In genomic region chr7:94039368-94040065, GRCh38 we compare ENCODE assay signal across 1 cellular context.
A peak's percentile ranks its signal among the peaks of the same experiment; 100 is the strongest.
TF ChIP-seq lines count a peak whose summit lies in the region.

No MANE protein-coding gene starts in this region.

TF ChIP-seq in GM12878, 131 proteins besides CTCF, POLR2A, EP300 and RAD21:
- TF ChIP-seq ZNF592 (IDR thresholded peaks at IDR 0.05) (no peak), ELK1 (IDR thresholded peaks at IDR 0.05; ENCODE audit: low read depth, low read length) (no peak), POLR2AphosphoS2 (IDR thresholded peaks at IDR 0.05; ENCODE audit: low read depth, low read length) (no peak), ZNF24 (IDR thresholded peaks at IDR 0.05) (peak; percentile 32; the same call in 1 of the 2 replicates), MTA2 (IDR thresholded peaks at IDR 0.05; ENCODE audit: low read depth) (peak; percentile 35; the same call in 1 of the 2 replicates), ETV6 (conservative IDR thresholded peaks at IDR 0.05 in 1 of 2, IDR thresholded peaks at IDR 0.05 in 1 of 2; ENCODE audit: borderline replicate concordance in 1 of 2, low read depth in 1 of 2) (no peak), DPF2 (IDR thresholded peaks at IDR 0.05) (0 out of 2 replicates have a peak, but pooled peaks have one; percentile 14), ZBTB11 (CRISPR knock-in tag; IDR thresholded peaks at IDR 0.05) (no peak), SUZ12 (IDR thresholded peaks at IDR 0.05; ENCODE audit: unreplicated experiment) (no peak), NRF1 (conservative IDR thresholded peaks at IDR 0.05; ENCODE audit: low read depth, low read length) (no peak), SMARCA5 (IDR thresholded peaks at IDR 0.05) (no peak), MXI1 (IDR thresholded peaks at IDR 0.05; ENCODE audit: low read depth, low read length) (no peak), EGR1 (IDR thresholded peaks at IDR 0.05; ENCODE audit: borderline replicate concordance in 1 of 2, low read depth in 2 of 2, low read length in 2 of 2) (no peak), SMAD1 (IDR thresholded peaks at IDR 0.05; ENCODE audit: low read depth, partially characterized antibody) (no peak), ZNF622 (IDR thresholded peaks at IDR 0.05) (no peak), PAX5 (IDR thresholded peaks at IDR 0.05; ENCODE audit: borderline replicate concordance, low read depth, low read length) (no peak), SREBF2 (IDR thresholded peaks at IDR 0.05; ENCODE audit: low read length) (no peak), FOXK2 (IDR thresholded peaks at IDR 0.05) (no peak)
